ENCODE assay signal across 8 cellular contexts in the genomic region with DNA sequence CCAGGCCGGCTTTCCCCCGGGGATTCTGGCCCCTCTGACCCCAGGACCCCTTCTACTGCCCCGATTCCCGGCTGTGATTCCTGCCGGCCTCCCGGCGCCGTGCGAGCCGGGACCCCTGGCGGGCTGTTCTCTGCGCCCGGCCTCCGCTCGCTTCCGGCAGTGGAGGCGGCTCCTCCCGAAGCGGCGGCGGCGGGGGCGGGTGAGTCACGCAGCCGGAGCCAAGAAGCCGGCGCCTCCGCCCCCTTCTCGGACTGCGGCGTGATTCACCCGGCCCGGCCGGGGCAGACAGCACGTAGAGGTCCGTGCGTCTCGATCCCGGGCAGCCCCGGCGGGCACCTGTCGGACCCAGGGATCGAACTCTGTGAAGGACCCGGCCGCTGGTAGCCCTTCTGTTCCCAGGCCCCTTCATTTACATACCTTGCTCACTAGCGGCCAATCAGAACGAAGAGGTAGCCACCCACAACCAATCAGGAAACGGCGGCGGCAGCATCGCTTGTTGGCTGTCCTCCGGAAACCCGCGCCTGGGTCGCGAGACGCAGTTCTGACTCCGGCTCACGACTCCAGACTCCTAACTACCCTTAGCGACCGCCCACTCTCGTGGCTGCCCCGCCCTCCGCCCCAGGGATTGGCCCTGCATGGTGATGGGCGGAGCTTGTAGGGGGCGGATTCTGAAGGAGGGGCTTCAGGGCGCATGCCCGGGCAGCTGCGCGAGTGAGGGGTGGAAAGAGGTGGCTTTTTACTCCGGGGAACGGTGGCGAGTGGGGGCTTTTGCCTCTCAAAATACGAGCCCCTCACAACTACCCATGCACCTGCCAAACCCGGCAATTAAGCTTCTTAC. TPM values are rescaled to one million over a fixed set of nuclear protein-coding genes. Genes with fewer than 3 reads are reported as not detected.
A peak's percentile ranks its signal among the peaks of the same experiment; 100 is the strongest.
DNase-seq lines count a peak whose midpoint lies in the region; ATAC-seq and TF ChIP-seq lines count a peak whose summit lies in the region.

SERTAD1 (minus strand) TSS at position 543 of the 838 bp plus-strand sequence. CDS start 2,446 bp downstream, outside the sequence.

- H3K27me3 ChIP-seq in left ventricle myocardium inferior (ENCODE audit: low read depth) (no peaks in the 10 kb centered on the region), psoas muscle (ENCODE audit: insufficient read depth in 3 of 3, low read length in 2 of 3) (no peaks in the 10 kb centered on the region), uterus (no peaks in the 10 kb centered on the region)

- H3K27ac Mint-ChIP-seq in T-helper 17 cell: peak within 1 kb of the TSS; percentile 98

- H3K4me1 ChIP-seq in left ventricle myocardium inferior: peaks cover 56% of the 10 kb centered on the region
- peaks cover 29% of the 10 kb centered on the region for H3K4me1 ChIP-seq in psoas muscle
- peaks cover 0 to 21% of the 10 kb centered on the region in 2 donors for H3K4me1 ChIP-seq in uterus

- DNase-seq in NCI-H1694 treated with DMSO at 0.1 percent for 48 hours (lab: John Stamatoyannopoulos, UW): peak; percentile 99
- peak; percentile 99 to 100 (median 100) for DNase-seq in T-helper 17 cell
- DNase-seq in left ventricle myocardium inferior: peak; percentile 100
- peak; percentile 99 to 100 for DNase-seq in psoas muscle
- peak; percentile 100 for DNase-seq in uterus

- intact Hi-C loops in left ventricle myocardium inferior (cut with micrococcal nuclease): loop anchor here (1.0 kb wide), 1 partner anchor 18 kb away; no protein-coding TSS in a partner anchor
- intact Hi-C loops in psoas muscle (cut with DNase I): no loop called here
- intact Hi-C loops in uterus (cut with DNase I; ENCODE audit: low total_unique reads): no loop called here

- WGBS in psoas muscle, 3 donors: 0 to 1% (median 0%) methylated on average over 69 to 75 of the region's 75 CpGs

- peak; percentile 99 for TF ChIP-seq POLR2A in GM15510 (IDR thresholded peaks at IDR 0.05; ENCODE audit: borderline replicate concordance, extremely low read depth, insufficient read length)
- TF ChIP-seq POLR2A in uterus (IDR thresholded peaks at IDR 0.05): peak; percentile 99

- peak within 1 kb of the TSS; percentile 86 for H3K27ac ChIP-seq in angular gyrus (ENCODE audit: low read depth, low read length)
- H3K27ac ChIP-seq in left ventricle myocardium inferior (replicated peaks): peak within 1 kb of the TSS; percentile 99
- H3K27ac ChIP-seq in psoas muscle: peak within 1 kb of the TSS; percentile 99
- H3K27ac ChIP-seq in uterus: peak within 1 kb of the TSS; percentile 98

- ATAC-seq in HG02885 (IDR thresholded peaks at IDR 0.05; ENCODE audit: poor library complexity, unreplicated experiment) (peak; percentile 85), T-helper 17 cell (peak; percentile 92), psoas muscle (peak; percentile 85 to 88 (median 86))

- H3K4me1 Mint-ChIP-seq in T-helper 17 cell: peaks cover 8% of the 10 kb centered on the region

- H3K36me3 ChIP-seq in left ventricle myocardium inferior (peaks cover 13% of the 10 kb centered on the region), psoas muscle (ENCODE audit: insufficient read depth in 1 of 2, low read depth in 1 of 2) (peaks cover 0 to 21% of the 10 kb centered on the region in 2 donors), uterus (no peaks in the 10 kb centered on the region)

- H3K4me3 ChIP-seq in left ventricle myocardium inferior: peak within 1 kb of the TSS; percentile 97
- H3K4me3 ChIP-seq in psoas muscle: peak within 1 kb of the TSS; percentile 88
- peak within 1 kb of the TSS; percentile 72 to 93 for H3K4me3 ChIP-seq in uterus

- H3K27me3 Mint-ChIP-seq in T-helper 17 cell: no peaks in the 10 kb centered on the region

- H3K4me3 Mint-ChIP-seq in T-helper 17 cell: peak within 1 kb of the TSS; percentile 97

- H3K36me3 Mint-ChIP-seq in T-helper 17 cell (ENCODE audit: low read depth): peaks cover 2% of the 10 kb centered on the region

- H3K9me3 ChIP-seq in T-helper 17 cell (ENCODE audit: control insufficient read depth, low read length, poor library complexity, severe bottlenecking) (no peaks in the 10 kb centered on the region), left ventricle myocardium inferior (replicated peaks) (no peaks in the 10 kb centered on the region), psoas muscle (no peaks in the 10 kb centered on the region), uterus (no peaks in the 10 kb centered on the region)

- TF ChIP-seq CTCF in left ventricle myocardium inferior (IDR thresholded peaks at IDR 0.05; ENCODE audit: borderline replicate concordance): peak; percentile 84
- TF ChIP-seq CTCF in psoas muscle (IDR thresholded peaks at IDR 0.05): peak; percentile 71
- TF ChIP-seq CTCF in uterus (IDR thresholded peaks at IDR 0.05): peak; percentile 79 to 91 (median 83)

RNA-seq across cellular contexts. Expression of gene SERTAD1, which starts in this region (rescaled TPM):
- total RNA-seq in T-helper 17 cell (10 to 100 TPM; 18.1 to 19.4 TPM), left ventricle myocardium inferior (9.2 TPM), psoas muscle (10 to 100 TPM; 10.5 to 24.0 (median 20.2) TPM), uterus (10 to 100 TPM in 3 of 4 donors, 1 to 10 TPM in 1; 3.1 to 18.4 (median 15.8) TPM)
- 10 to 100 TPM; 10.7 to 88.7 (median 17.3) TPM for polyA plus RNA-seq in psoas muscle

Comparison
In these comparisons a context has a peak if more than half of its experiments do, and no peak if none do; other contexts are left out.
1. Peak in every context shown above with its lines: DNase-seq, ATAC-seq, H3K4me3 ChIP-seq and H3K27ac ChIP-seq.